25 cellular contexts compared by ENCODE assay signal in genomic region chr4:150619032-150619431, GRCh38. TPM values are rescaled to one million over a fixed set of nuclear protein-coding genes. Genes with fewer than 3 reads are reported as not detected.
DNase-seq lines count a peak whose midpoint lies in the region; ATAC-seq, FAIRE-seq and TF ChIP-seq lines count a peak whose summit lies in the region.
"Had no signal": no experiment of that assay in that cellular context is flagged by ENCODE, and none has a peak within 500 bp of the region (broad histone marks: within the 10 kb centered on the region; RNA-seq: fewer than 3 reads in every experiment).

No MANE protein-coding gene starts in this region.

- no peaks in the 10 kb centered on the region for H4K20me1 ChIP-seq in GM12878 (ENCODE audit: control insufficient read depth, insufficient read depth)

- BruUV-seq in GM12878 (replicated peaks; lab: Mats Ljungman, UMichigan) = no TSS peak

- DNase-seq in GM12878 (ENCODE audit: low read depth, low spot score) = no peak
- no peak for DNase-seq in mesothelial cell of epicardium (ENCODE audit: low spot score in 2 of 2, unreplicated experiment in 2 of 2)
- DNase-seq in NCI-H2029 (lab: John Stamatoyannopoulos, UW) = no peak
- no peak for DNase-seq in stimulated activated CD4-positive, alpha-beta T cell treated with anti-CD3 and anti-CD28 coated beads, Interleukin-2, amount 100 ng/mL, for 48 hours
- DNase-seq: activated CD4-positive, alpha-beta T cell treated with anti-CD3 and anti-CD28 coated beads for 48 hours; activated CD8-positive, alpha-beta memory T cell treated with anti-CD3 and anti-CD28 coated beads, Interleukin-2, amount 50 U/mL, for 48 hours; activated effector memory CD4-positive, alpha-beta T cell treated with anti-CD3 and anti-CD28 coated beads, Interleukin-2, amount 50 U/mL, for 16 hours; amygdala; COR-L47; dorsolateral prefrontal cortex; erythroblast; heart left ventricle; NCI-H1105 treated with DMSO at 0.1 percent for 48 hours; NCI-H526; right lobe of liver; Right ventricle myocardium superior; tibial artery had no signal

- no peak for TF ChIP-seq POLR2A in GM12878 (IDR thresholded peaks at IDR 0.05; ENCODE audit: low read depth, low read length)

- FAIRE-seq in G401.6 (lab: Jason Lieb, UNC) (peak; percentile 19), GM12878 (lab: Jason Lieb, UNC) (no peak)
- FAIRE-seq: TTC549 had no signal

- peaks cover 17% of the 10 kb centered on the region for H3K36me3 Mint-ChIP-seq in mesothelial cell of epicardium

- no peaks in the 10 kb centered on the region for H3K36me3 ChIP-seq in GM12878 (ENCODE audit: control insufficient read depth in 2 of 2, insufficient read depth in 2 of 2, low read length in 1 of 2)
- H3K36me3 ChIP-seq: heart left ventricle, right lobe of liver, tibial artery had no signal

- H3K79me2 ChIP-seq in GM12878 (ENCODE audit: control insufficient read depth, insufficient read depth, low read length) = no peaks in the 10 kb centered on the region

- peak overlapping the region; percentile 75 for H3K4me2 ChIP-seq in GM12878 (ENCODE audit: control insufficient read depth, insufficient read depth)

- POLR2A ChIA-PET in GM12878 (lab: Charles Lee) = no interaction called here

- ATAC-seq in GM21723 (IDR thresholded peaks at IDR 0.05; ENCODE audit: unreplicated experiment) (peak; percentile 52), GM12878 (peak; percentile 46; the same call in 2 of the 3 replicates), HG03460 (IDR thresholded peaks at IDR 0.05; ENCODE audit: unreplicated experiment) (no peak), HG03439 (IDR thresholded peaks at IDR 0.05; ENCODE audit: unreplicated experiment) (no peak)
- ATAC-seq: heart left ventricle; right lobe of liver; stimulated activated memory B cell treated with anti-CD40 and anti-IgM and Interleukin-4, amounts not matched to agents 10 μg/mL and 1 μg/mL and 100 μg/mL, for 72 hours had no signal

- H3K4me1 Mint-ChIP-seq in mesothelial cell of epicardium = peaks cover 2% of the 10 kb centered on the region
- H3K4me1 Mint-ChIP-seq: stimulated activated memory B cell treated with anti-CD40 and anti-IgM and Interleukin-4, amounts not matched to agents 10 μg/mL and 1 μg/mL and 100 μg/mL, for 72 hours had no signal

- TF ChIP-seq CTCF in GM12878 (IDR thresholded peaks at IDR 0.05 in 2 of 3, conservative IDR thresholded peaks at IDR 0.05 in 1 of 3; ENCODE audit: control insufficient read depth in 2 of 3, extremely low read depth in 1 of 3, insufficient read depth in 1 of 3, low read depth in 3 of 3, low read length in 3 of 3) = no peak
- TF ChIP-seq CTCF in mesothelial cell of epicardium (IDR thresholded peaks at IDR 0.05; ENCODE audit: unreplicated experiment) = no peak

- no peak overlapping the region for H3K4me3 Mint-ChIP-seq in mesothelial cell of epicardium
- H3K4me3 Mint-ChIP-seq: stimulated activated memory B cell treated with anti-CD40 and anti-IgM and Interleukin-4, amounts not matched to agents 10 μg/mL and 1 μg/mL and 100 μg/mL, for 72 hours had no signal

- RAD21 ChIA-PET in GM12878 (lab: Charles Lee; ENCODE audit: unreplicated experiment) = no interaction called here

- H3K27me3 Mint-ChIP-seq in mesothelial cell of epicardium (ENCODE audit: low read depth) = no peaks in the 10 kb centered on the region
- H3K27me3 Mint-ChIP-seq: stimulated activated memory B cell treated with anti-CD40 and anti-IgM and Interleukin-4, amounts not matched to agents 10 μg/mL and 1 μg/mL and 100 μg/mL, for 72 hours had no signal

- CTCF ChIA-PET in GM12878 (lab: Yijun Ruan, JAX) = interaction anchor here (1.5 kb wide), 1 partner anchor 18 kb away, joined by 3 read pairs; no protein-coding TSS in a partner anchor

- H3K4me3 ChIP-seq in GM12878 = no peak overlapping the region; the same call in 1 of the 2 replicates
- H3K4me3 ChIP-seq: dorsolateral prefrontal cortex, heart left ventricle, right lobe of liver, tibial artery had no signal

- TF ChIP-seq EP300 in GM12878 (IDR thresholded peaks at IDR 0.05; ENCODE audit: borderline replicate concordance in 1 of 2, control insufficient read depth in 1 of 2, low read depth in 2 of 2, low read length in 2 of 2) = no peak

- H3K27ac ChIP-seq in GM12878 (ENCODE audit: control insufficient read depth, insufficient read depth) = no peak overlapping the region
- H3K27ac ChIP-seq: dorsolateral prefrontal cortex, heart left ventricle, right lobe of liver, tibial artery had no signal

- SMC1A ChIA-PET in GM12878 (lab: Charles Lee; ENCODE audit: uncharacterized antibody, unreplicated experiment) = no interaction called here

- H2AFZ ChIP-seq in GM12878 (ENCODE audit: control insufficient read depth, low read depth, low read length) = no peak overlapping the region; the same call in 1 of the 2 replicates

- in situ Hi-C loops in GM12878 (cut with MboI) = no loop called here

- intact Hi-C loops in GM12878 (cut with micrococcal nuclease; ENCODE audit: unreplicated experiment) = no loop called here

- no peaks in the 10 kb centered on the region for H3K27me3 ChIP-seq in GM12878 (replicated peaks in 1 of 2; ENCODE audit: control insufficient read depth in 2 of 2, insufficient read depth in 2 of 2, low read length in 1 of 2)
- H3K27me3 ChIP-seq: dorsolateral prefrontal cortex, heart left ventricle, right lobe of liver, tibial artery had no signal

- TF ChIP-seq RAD21 in GM12878 (IDR thresholded peaks at IDR 0.05; ENCODE audit: insufficient read depth, low read depth, low read length) = no peak

- H3K4me1 ChIP-seq in GM12878 (ENCODE audit: control insufficient read depth, insufficient read depth, low read length) = no peaks in the 10 kb centered on the region
- H3K4me1 ChIP-seq: right lobe of liver, tibial artery had no signal

- WGBS in GM12878 (ENCODE audit: insufficient coverage, insufficient replicate concordance, low lambda C conversion rate, missing lambda C conversion rate) = 7% methylated on average over 1 of the region's 1 CpG

- H3K27ac Mint-ChIP-seq in mesothelial cell of epicardium = peak overlapping the region; percentile 72
- H3K27ac Mint-ChIP-seq: stimulated activated memory B cell treated with anti-CD40 and anti-IgM and Interleukin-4, amounts not matched to agents 10 μg/mL and 1 μg/mL and 100 μg/mL, for 72 hours had no signal

- H3K9me3 ChIP-seq in GM12878 (replicated peaks; ENCODE audit: control insufficient read depth, insufficient read depth, low read length) = no peaks in the 10 kb centered on the region; the same call in 2 of the 3 replicates
- H3K9me3 ChIP-seq: heart left ventricle, right lobe of liver, tibial artery had no signal

- H3K9ac ChIP-seq in GM12878 (ENCODE audit: control insufficient read depth, insufficient read depth, low read length) = no peak overlapping the region

- peaks cover 17% of the 10 kb centered on the region for H3K9me3 Mint-ChIP-seq in mesothelial cell of epicardium
- H3K9me3 Mint-ChIP-seq: stimulated activated memory B cell treated with anti-CD40 and anti-IgM and Interleukin-4, amounts not matched to agents 10 μg/mL and 1 μg/mL and 100 μg/mL, for 72 hours had no signal

TF ChIP-seq in GM12878, 131 proteins besides CTCF, POLR2A, EP300 and RAD21 (continues in another document):
- TF ChIP-seq TCF3 (IDR thresholded peaks at IDR 0.05; ENCODE audit: borderline replicate concordance, insufficient read depth, low read depth, low read length) = no peak
- TF ChIP-seq ATF3 (IDR thresholded peaks at IDR 0.05; ENCODE audit: borderline replicate concordance, extremely low read depth, low read depth, low read length) = no peak
- no peak for TF ChIP-seq ZBTB11 (CRISPR knock-in tag; IDR thresholded peaks at IDR 0.05)
- no peak for TF ChIP-seq SMAD5 (IDR thresholded peaks at IDR 0.05; ENCODE audit: low read depth)

RNA-seq across cellular contexts. Expression of gene MAB21L2, which starts 37.1 kb away (rescaled TPM):
- total RNA-seq in GM12878 (2013; cell fraction: nucleolus; rRNA removed) = not detected in 2 replicates
- total RNA-seq in GM12878 (2014; rRNA removed) (not detected in 2 replicates), GM12878 (2014; rRNA removed; fragmentation: Illumina TruSeq; extraction: Trizol) (not detected in 2 replicates), GM12878 (2021) (not detected in 2 replicates), mesothelial cell of epicardium (14.2 to 16.0 TPM (median 14.4 TPM) in 3 replicates)
- polyA plus RNA-seq in GM12878 (2011; ENCODE audit: low read depth) = not detected
- polyA plus RNA-seq in GM12878 (2011; rRNA removed) (not detected in 2 replicates), GM12878 (2014; fragmentation: Illumina TruSeq; extraction: Trizol) (not detected in 2 replicates), GM12878 (2014; fragmentation: Nextera tagmentation; extraction: Ambion mirVana) (not detected), GM12878 (2014; rRNA removed) (not detected in 2 replicates), GM12878 (2016; fragmentation: Nextera tagmentation; extraction: Ambion mirVana) (under 1 TPM; 0.11 to 0.25 TPM)
- polyA plus RNA-seq in GM12878 (2011; cell fraction: cytosol; rRNA removed) = not detected in 2 replicates
- polyA plus RNA-seq in GM12878 (2011; cell fraction: nucleus; rRNA removed) = not detected in 2 replicates
- 0.06 TPM in 1 of 2 replicates, not detected in the other for polyA plus RNA-seq in GM12878 (2012)
- polyA minus RNA-seq in GM12878 (2011; rRNA and poly(A)+ RNA removed) = not detected in 2 replicates
- not detected in 2 replicates for polyA minus RNA-seq in GM12878 (2011; cell fraction: cytosol; rRNA and poly(A)+ RNA removed)
- polyA minus RNA-seq in GM12878 (2011; cell fraction: nucleus; rRNA and poly(A)+ RNA removed) = not detected in 2 replicates
- total RNA-seq: lower leg skin, OCI-LY7 had no signal

Comparison
In these comparisons a context has a peak if more than half of its experiments do, and no peak if none do; other contexts are left out.
1. ATAC-seq: peak in GM21723 (single experiment) and GM12878 (single experiment); none in HG03460 (single experiment) and HG03439 (single experiment).
2. RNA of gene MAB21L2, which starts 37.1 kb away (total RNA-seq): 14.2 to 16.0 TPM in mesothelial cell of epicardium; not detected in GM12878; every median in the first group is over 10 times any median in the second.